ENCODE assay signal across 12 cellular contexts in the genomic region with DNA sequence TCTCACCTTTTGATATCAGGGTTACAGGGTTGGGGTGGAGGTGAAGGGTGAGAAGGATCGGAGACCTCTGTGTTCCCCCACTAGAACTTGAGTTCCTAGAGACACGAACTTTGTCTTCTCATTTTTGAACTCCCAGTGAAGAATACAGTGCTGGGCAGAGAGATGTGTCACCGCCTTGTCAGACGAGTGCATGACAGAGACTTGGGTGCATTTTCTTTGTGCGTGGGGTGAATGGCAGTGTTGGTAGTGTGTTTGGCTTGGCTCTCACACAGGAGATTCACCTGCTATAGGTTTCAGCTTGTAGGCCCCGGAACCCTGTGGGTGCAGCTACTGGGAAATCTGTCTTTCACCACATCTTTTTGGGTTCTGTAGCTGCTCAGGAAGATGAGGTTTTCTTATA. TPM values are rescaled to one million over a fixed set of nuclear protein-coding genes. Genes with fewer than 3 reads are reported as not detected.
DNase-seq lines count a peak whose midpoint lies in the region; ATAC-seq lines count a peak whose summit lies in the region.
"Had no signal": no experiment of that assay in that cellular context is flagged by ENCODE, and none has a peak within 500 bp of the region (broad histone marks: within the 10 kb centered on the region; RNA-seq: fewer than 3 reads in every experiment).

No MANE protein-coding gene starts in this region.

- DNase-seq in activated CD8-positive, alpha-beta memory T cell treated with anti-CD3 and anti-CD28 coated beads, Interleukin-2, amount 50 U/mL, for 48 hours = peak; percentile 80
- DNase-seq in central memory CD4-positive, alpha-beta T cell = peak; percentile 68
- peak; percentile 50 to 82 for DNase-seq in stimulated activated CD4-positive, alpha-beta T cell treated with anti-CD3 and anti-CD28 coated beads, Interleukin-4, amount 100 ng/mL, for 4 hours
- no peak for DNase-seq in NCI-H2227 treated with DMSO at 0.1 percent for 48 hours (lab: John Stamatoyannopoulos, UW)
- no peak for DNase-seq in T1000 (lab: John Stamatoyannopoulos, UW)
- no peak for DNase-seq in nucleus accumbens (lab: John Stamatoyannopoulos, UW)
- DNase-seq: EL, MG63, sigmoid colon, WERI-Rb-1 had no signal

- no peak overlapping the region for H3K4me3 Mint-ChIP-seq in IgD-negative memory B cell

- no peaks in the 10 kb centered on the region for H3K36me3 Mint-ChIP-seq in IgD-negative memory B cell

- no peaks in the 10 kb centered on the region for H3K9me3 Mint-ChIP-seq in IgD-negative memory B cell

- peaks cover 0 to 21% (median 8%) of the 10 kb centered on the region in 3 donors for H3K4me1 Mint-ChIP-seq in IgD-negative memory B cell

- H3K27ac Mint-ChIP-seq in IgD-negative memory B cell = peak overlapping the region in 2 of 3 donors; percentile 54 to 55

- no peak for ATAC-seq in GM19328 (IDR thresholded peaks at IDR 0.05; ENCODE audit: unreplicated experiment)

- H3K27me3 Mint-ChIP-seq in IgD-negative memory B cell = no peaks in the 10 kb centered on the region

RNA-seq across cellular contexts. Expression of gene CCR7, which starts 40.0 kb away (rescaled TPM):
- 257 TPM for polyA plus RNA-seq in IgD-negative memory B cell

RNA-seq across cellular contexts. Expression of gene SMARCE1, which starts 42.3 kb away (rescaled TPM):
- polyA plus RNA-seq in IgD-negative memory B cell = 221 TPM

RNA-seq across cellular contexts. Expression of gene KRT222, which starts 59.7 kb away (rescaled TPM):
- not detected for polyA plus RNA-seq in IgD-negative memory B cell

Comparison
In these comparisons a context has a peak if more than half of its experiments do, and no peak if none do; other contexts are left out.
1. DNase-seq: peak in activated CD8-positive, alpha-beta memory T cell treated with anti-CD3 and anti-CD28 coated beads, Interleukin-2, amount 50 U/mL, for 48 hours (single experiment), central memory CD4-positive, alpha-beta T cell (single experiment) and stimulated activated CD4-positive, alpha-beta T cell treated with anti-CD3 and anti-CD28 coated beads, Interleukin-4, amount 100 ng/mL, for 4 hours (2 of 2); none in NCI-H2227 treated with DMSO at 0.1 percent for 48 hours (single experiment), T1000 (single experiment) and nucleus accumbens (0 of 56).